10 cellular contexts compared by ENCODE assay signal in genomic region chr16:58464916-58465731, GRCh38. TPM values are rescaled to one million over a fixed set of nuclear protein-coding genes. Genes with fewer than 3 reads are reported as not detected.
DNase-seq lines count a peak whose midpoint lies in the region; ATAC-seq and TF ChIP-seq lines count a peak whose summit lies in the region.
"Had no signal": no experiment of that assay in that cellular context is flagged by ENCODE, and none has a peak within 500 bp of the region (broad histone marks: within the 10 kb centered on the region; RNA-seq: fewer than 3 reads in every experiment).

No MANE protein-coding gene starts in this region.

- H3K4me3 ChIP-seq in psoas muscle = peak overlapping the region; percentile 63

- WGBS in psoas muscle, 3 donors = 16 to 19% (median 18%) methylated on average over 24 of the region's 24 CpGs

- DNase-seq in T-cell = no peak
- peak; percentile 60 for DNase-seq in glutamatergic neuron
- no peak for DNase-seq in psoas muscle
- DNase-seq in NCI-H1930 (lab: John Stamatoyannopoulos, UW) = no peak
- no peak for DNase-seq in T-helper 1 cell
- no peak for DNase-seq in stimulated activated CD4-positive, alpha-beta T cell treated with anti-CD3 and anti-CD28 coated beads, Interleukin-4, amount 100 ng/mL, for 24 hours
- DNase-seq: activated CD4-positive, alpha-beta memory T cell treated with anti-CD3 and anti-CD28 coated beads, Interleukin-2, amount 10 ng/mL, durations not matched to agents 7 days and 5 days; stimulated activated naive CD4-positive, alpha-beta T cell treated with Interleukin-2 at 50 U/mL for 16 hours had no signal

- no peaks in the 10 kb centered on the region for H3K36me3 Mint-ChIP-seq in T-cell
- H3K36me3 Mint-ChIP-seq in glutamatergic neuron (ENCODE audit: unreplicated experiment) = no peaks in the 10 kb centered on the region

- no peak for TF ChIP-seq CTCF in glutamatergic neuron (IDR thresholded peaks at IDR 0.05; ENCODE audit: partially characterized antibody, unreplicated experiment)
- no peak for TF ChIP-seq CTCF in psoas muscle (IDR thresholded peaks at IDR 0.05)

- H3K4me1 Mint-ChIP-seq in T-cell = peaks cover 8 to 15% (median 10%) of the 10 kb centered on the region in 3 donors
- H3K4me1 Mint-ChIP-seq in glutamatergic neuron (ENCODE audit: low read depth, unreplicated experiment) = no peaks in the 10 kb centered on the region

- H3K9me3 Mint-ChIP-seq in T-cell (no peaks in the 10 kb centered on the region), glutamatergic neuron (ENCODE audit: unreplicated experiment) (no peaks in the 10 kb centered on the region)
- H3K9me3 Mint-ChIP-seq: activated CD4-positive, alpha-beta memory T cell treated with anti-CD3 and anti-CD28 coated beads, Interleukin-2, amount 10 ng/mL, durations not matched to agents 7 days and 5 days had no signal

- H3K4me1 ChIP-seq in ES-I3 (ENCODE audit: insufficient read depth, low read length) = peaks cover 9% of the 10 kb centered on the region
- no peaks in the 10 kb centered on the region for H3K4me1 ChIP-seq in psoas muscle

- CTCF ChIA-PET in T-cell (lab: Charles Lee) = no interaction called here

- ATAC-seq in T-cell (replicated peaks in 1 of 4) (no peak), psoas muscle (no peak), HG02588 (IDR thresholded peaks at IDR 0.05; ENCODE audit: unreplicated experiment) (no peak)

- H3K27me3 Mint-ChIP-seq in T-cell = peaks cover 54 to 72% of the 10 kb centered on the region in 2 donors
- H3K27me3 Mint-ChIP-seq in glutamatergic neuron (ENCODE audit: unreplicated experiment) = peaks cover 24% of the 10 kb centered on the region

- POLR2A ChIA-PET in T-cell (lab: Charles Lee) = no interaction called here

- H3K9ac ChIP-seq in ES-I3 (ENCODE audit: low read depth, low read length) = peak overlapping the region; percentile 67; the same call in 1 of the 2 replicates

- H3K4me3 Mint-ChIP-seq in T-cell (peak overlapping the region; percentile 43 to 64 (median 64)), glutamatergic neuron (ENCODE audit: unreplicated experiment) (peak overlapping the region; percentile 93)
- H3K4me3 Mint-ChIP-seq: activated CD4-positive, alpha-beta memory T cell treated with anti-CD3 and anti-CD28 coated beads, Interleukin-2, amount 10 ng/mL, durations not matched to agents 7 days and 5 days had no signal

- peaks cover 0 to 74% (median 16%) of the 10 kb centered on the region in 3 donors for H3K27me3 ChIP-seq in psoas muscle (ENCODE audit: insufficient read depth in 3 of 3, low read length in 2 of 3)

- intact Hi-C loops in psoas muscle (cut with DNase I) = no loop called here

- H3K27ac ChIP-seq in psoas muscle = no peak overlapping the region

- H3K36me3 ChIP-seq in ES-I3 (ENCODE audit: insufficient read depth, low read length) (no peaks in the 10 kb centered on the region), psoas muscle (ENCODE audit: insufficient read depth in 1 of 2, low read depth in 1 of 2) (no peaks in the 10 kb centered on the region)

- H3K27ac Mint-ChIP-seq in T-cell (no peak overlapping the region), glutamatergic neuron (ENCODE audit: unreplicated experiment) (peak overlapping the region; percentile 86)
- H3K27ac Mint-ChIP-seq: activated CD4-positive, alpha-beta memory T cell treated with anti-CD3 and anti-CD28 coated beads, Interleukin-2, amount 10 ng/mL, durations not matched to agents 7 days and 5 days had no signal

- H3K9me3 ChIP-seq in ES-I3 (ENCODE audit: control insufficient read depth, insufficient read depth, low read length) (no peaks in the 10 kb centered on the region), psoas muscle (no peaks in the 10 kb centered on the region)

RNA-seq across cellular contexts. Expression of gene NDRG4, which starts 34.8 kb away (rescaled TPM):
- total RNA-seq in T-cell (1 to 10 TPM in 4 of 5 donors, under 1 TPM in 1; 0.66 to 3.6 (median 1.7) TPM), glutamatergic neuron (ENCODE audit: unreplicated experiment) (677 TPM), psoas muscle (1 to 10 TPM; 1.7 to 6.3 (median 3.8) TPM)
- polyA plus RNA-seq in psoas muscle = 10 to 100 TPM in 1 of 3 donors, 1 to 10 TPM in 2; 1.8 to 12.3 (median 2.0) TPM

RNA-seq across cellular contexts. Expression of gene SETD6, which starts 50.2 kb away (rescaled TPM):
- total RNA-seq in T-cell (10 to 100 TPM; 29.6 to 44.2 (median 35.1) TPM), glutamatergic neuron (ENCODE audit: unreplicated experiment) (25.9 TPM), psoas muscle (10 to 100 TPM; 11.1 to 25.0 (median 18.4) TPM)
- polyA plus RNA-seq in psoas muscle = 10 to 100 TPM; 21.0 to 35.5 (median 23.6) TPM

Comparison
In these comparisons a context has a peak if more than half of its experiments do, and no peak if none do; other contexts are left out.
1. RNA of gene NDRG4, which starts 34.8 kb away (total RNA-seq): 677 TPM in glutamatergic neuron (single experiment); 1.7 to 6.3 TPM in psoas muscle and 0.66 to 3.6 TPM in T-cell; every median in the first group is over 10 times any median in the second.